1 cellular context compared by ENCODE assay signal in the genomic region with DNA sequence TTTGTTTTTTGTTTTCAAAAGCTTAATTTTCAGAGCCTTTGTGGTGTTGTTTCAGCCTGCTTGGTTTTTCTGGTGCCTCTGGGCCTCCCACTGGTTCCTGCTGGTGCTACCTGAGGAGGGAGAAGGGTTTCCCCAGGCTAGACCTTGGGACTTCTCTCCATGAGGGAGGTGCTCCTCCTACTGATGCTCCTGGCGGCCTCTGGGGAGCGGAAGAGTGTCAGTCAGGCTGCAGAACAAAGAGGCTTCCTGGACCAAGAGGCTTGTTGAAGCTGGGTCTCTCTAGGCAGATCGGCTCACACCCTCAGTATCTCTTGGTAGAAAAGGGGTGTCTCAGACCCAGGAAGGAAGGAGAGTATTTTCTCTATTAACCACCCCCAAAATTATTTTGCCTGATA.
TF ChIP-seq lines count a peak whose summit lies in the region.

No MANE protein-coding gene starts in this region.

TF ChIP-seq in H1, 55 proteins besides CTCF, POLR2A, EP300 and RAD21:
- no peak for TF ChIP-seq CBX8 (IDR thresholded peaks at IDR 0.05; ENCODE audit: borderline replicate concordance, low read depth, low read length)
- TF ChIP-seq EZH2 (IDR thresholded peaks at IDR 0.05; ENCODE audit: low read depth, low read length, severe bottlenecking) = no peak
- TF ChIP-seq BRCA1 (IDR thresholded peaks at IDR 0.05; ENCODE audit: low read depth, low read length) = no peak
- TF ChIP-seq POLR2AphosphoS5 (IDR thresholded peaks at IDR 0.05; ENCODE audit: low read depth, low read length) = no peak
- no peak for TF ChIP-seq TCF12 (IDR thresholded peaks at IDR 0.05; ENCODE audit: low read depth, low read length)
- no peak for TF ChIP-seq SRF (IDR thresholded peaks at IDR 0.05; ENCODE audit: low read depth, low read length)
- TF ChIP-seq JUN (IDR thresholded peaks at IDR 0.05; ENCODE audit: low read depth, low read length) = no peak
- no peak for TF ChIP-seq HDAC2 (IDR thresholded peaks at IDR 0.05; ENCODE audit: borderline replicate concordance in 1 of 2, low read depth in 2 of 2, low read length in 2 of 2)
- TF ChIP-seq KDM1A (IDR thresholded peaks at IDR 0.05; ENCODE audit: borderline replicate concordance, low read length) = no peak
- TF ChIP-seq, protein P1, sequence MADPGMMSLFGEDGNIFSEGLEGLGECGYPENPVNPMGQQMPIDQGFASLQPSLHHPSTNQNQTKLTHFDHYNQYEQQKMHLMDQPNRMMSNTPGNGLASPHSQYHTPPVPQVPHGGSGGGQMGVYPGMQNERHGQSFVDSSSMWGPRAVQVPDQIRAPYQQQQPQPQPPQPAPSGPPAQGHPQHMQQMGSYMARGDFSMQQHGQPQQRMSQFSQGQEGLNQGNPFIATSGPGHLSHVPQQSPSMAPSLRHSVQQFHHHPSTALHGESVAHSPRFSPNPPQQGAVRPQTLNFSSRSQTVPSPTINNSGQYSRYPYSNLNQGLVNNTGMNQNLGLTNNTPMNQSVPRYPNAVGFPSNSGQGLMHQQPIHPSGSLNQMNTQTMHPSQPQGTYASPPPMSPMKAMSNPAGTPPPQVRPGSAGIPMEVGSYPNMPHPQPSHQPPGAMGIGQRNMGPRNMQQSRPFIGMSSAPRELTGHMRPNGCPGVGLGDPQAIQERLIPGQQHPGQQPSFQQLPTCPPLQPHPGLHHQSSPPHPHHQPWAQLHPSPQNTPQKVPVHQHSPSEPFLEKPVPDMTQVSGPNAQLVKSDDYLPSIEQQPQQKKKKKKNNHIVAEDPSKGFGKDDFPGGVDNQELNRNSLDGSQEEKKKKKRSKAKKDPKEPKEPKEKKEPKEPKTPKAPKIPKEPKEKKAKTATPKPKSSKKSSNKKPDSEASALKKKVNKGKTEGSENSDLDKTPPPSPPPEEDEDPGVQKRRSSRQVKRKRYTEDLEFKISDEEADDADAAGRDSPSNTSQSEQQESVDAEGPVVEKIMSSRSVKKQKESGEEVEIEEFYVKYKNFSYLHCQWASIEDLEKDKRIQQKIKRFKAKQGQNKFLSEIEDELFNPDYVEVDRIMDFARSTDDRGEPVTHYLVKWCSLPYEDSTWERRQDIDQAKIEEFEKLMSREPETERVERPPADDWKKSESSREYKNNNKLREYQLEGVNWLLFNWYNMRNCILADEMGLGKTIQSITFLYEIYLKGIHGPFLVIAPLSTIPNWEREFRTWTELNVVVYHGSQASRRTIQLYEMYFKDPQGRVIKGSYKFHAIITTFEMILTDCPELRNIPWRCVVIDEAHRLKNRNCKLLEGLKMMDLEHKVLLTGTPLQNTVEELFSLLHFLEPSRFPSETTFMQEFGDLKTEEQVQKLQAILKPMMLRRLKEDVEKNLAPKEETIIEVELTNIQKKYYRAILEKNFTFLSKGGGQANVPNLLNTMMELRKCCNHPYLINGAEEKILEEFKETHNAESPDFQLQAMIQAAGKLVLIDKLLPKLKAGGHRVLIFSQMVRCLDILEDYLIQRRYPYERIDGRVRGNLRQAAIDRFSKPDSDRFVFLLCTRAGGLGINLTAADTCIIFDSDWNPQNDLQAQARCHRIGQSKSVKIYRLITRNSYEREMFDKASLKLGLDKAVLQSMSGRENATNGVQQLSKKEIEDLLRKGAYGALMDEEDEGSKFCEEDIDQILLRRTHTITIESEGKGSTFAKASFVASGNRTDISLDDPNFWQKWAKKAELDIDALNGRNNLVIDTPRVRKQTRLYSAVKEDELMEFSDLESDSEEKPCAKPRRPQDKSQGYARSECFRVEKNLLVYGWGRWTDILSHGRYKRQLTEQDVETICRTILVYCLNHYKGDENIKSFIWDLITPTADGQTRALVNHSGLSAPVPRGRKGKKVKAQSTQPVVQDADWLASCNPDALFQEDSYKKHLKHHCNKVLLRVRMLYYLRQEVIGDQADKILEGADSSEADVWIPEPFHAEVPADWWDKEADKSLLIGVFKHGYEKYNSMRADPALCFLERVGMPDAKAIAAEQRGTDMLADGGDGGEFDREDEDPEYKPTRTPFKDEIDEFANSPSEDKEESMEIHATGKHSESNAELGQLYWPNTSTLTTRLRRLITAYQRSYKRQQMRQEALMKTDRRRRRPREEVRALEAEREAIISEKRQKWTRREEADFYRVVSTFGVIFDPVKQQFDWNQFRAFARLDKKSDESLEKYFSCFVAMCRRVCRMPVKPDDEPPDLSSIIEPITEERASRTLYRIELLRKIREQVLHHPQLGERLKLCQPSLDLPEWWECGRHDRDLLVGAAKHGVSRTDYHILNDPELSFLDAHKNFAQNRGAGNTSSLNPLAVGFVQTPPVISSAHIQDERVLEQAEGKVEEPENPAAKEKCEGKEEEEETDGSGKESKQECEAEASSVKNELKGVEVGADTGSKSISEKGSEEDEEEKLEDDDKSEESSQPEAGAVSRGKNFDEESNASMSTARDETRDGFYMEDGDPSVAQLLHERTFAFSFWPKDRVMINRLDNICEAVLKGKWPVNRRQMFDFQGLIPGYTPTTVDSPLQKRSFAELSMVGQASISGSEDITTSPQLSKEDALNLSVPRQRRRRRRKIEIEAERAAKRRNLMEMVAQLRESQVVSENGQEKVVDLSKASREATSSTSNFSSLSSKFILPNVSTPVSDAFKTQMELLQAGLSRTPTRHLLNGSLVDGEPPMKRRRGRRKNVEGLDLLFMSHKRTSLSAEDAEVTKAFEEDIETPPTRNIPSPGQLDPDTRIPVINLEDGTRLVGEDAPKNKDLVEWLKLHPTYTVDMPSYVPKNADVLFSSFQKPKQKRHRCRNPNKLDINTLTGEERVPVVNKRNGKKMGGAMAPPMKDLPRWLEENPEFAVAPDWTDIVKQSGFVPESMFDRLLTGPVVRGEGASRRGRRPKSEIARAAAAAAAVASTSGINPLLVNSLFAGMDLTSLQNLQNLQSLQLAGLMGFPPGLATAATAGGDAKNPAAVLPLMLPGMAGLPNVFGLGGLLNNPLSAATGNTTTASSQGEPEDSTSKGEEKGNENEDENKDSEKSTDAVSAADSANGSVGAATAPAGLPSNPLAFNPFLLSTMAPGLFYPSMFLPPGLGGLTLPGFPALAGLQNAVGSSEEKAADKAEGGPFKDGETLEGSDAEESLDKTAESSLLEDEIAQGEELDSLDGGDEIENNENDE (IDR thresholded peaks at IDR 0.05; ENCODE audit: insufficient replicate concordance, low read length) = no peak
